11 cellular contexts compared by ENCODE assay signal in the genomic region with DNA sequence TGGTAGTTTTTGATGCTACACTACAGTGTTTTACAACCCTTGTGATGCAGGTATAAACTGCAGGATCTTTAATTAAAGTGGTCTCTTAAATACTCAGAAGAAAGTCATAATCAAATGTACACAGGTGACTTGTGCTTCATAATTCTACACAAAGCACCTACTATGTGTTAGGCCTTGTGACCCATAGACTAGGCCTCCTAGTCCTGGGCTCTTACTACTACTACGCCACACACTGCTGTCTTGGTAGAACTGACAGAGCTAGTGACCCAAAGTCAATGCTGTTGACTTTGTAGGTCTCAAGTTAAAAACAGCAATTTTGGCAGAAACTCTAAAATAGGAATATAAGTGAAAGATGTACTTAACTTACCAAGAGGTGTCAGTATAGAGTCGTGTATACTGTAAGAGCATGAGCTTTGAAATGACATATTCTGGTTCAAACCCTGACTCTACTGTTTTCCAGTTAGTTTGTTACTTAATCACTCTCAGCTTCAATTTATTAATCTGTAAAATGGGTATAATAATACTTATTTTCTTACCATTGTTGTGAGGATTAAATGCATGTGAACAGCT. TPM values are rescaled to one million over a fixed set of nuclear protein-coding genes. Genes with fewer than 3 reads are reported as not detected.
DNase-seq lines count a peak whose midpoint lies in the region; ATAC-seq and TF ChIP-seq lines count a peak whose summit lies in the region.
"Had no signal": no experiment of that assay in that cellular context is flagged by ENCODE, and none has a peak within 500 bp of the region (broad histone marks: within the 10 kb centered on the region; RNA-seq: fewer than 3 reads in every experiment).

No MANE protein-coding gene starts in this region.

- no peak overlapping the region for H3K4me2 ChIP-seq in H9 (ENCODE audit: insufficient read depth, insufficient read length, low read length)

- no peak overlapping the region for H3K27ac ChIP-seq in AG04450 (ENCODE audit: low read depth, low read length)
- H3K27ac ChIP-seq in H9 (ENCODE audit: insufficient read length, low read depth, low read length), result no peak overlapping the region

- POLR2A ChIA-PET in AG04450 (lab: Yijun Ruan, JAX), result no interaction called here

- H3K36me3 Mint-ChIP-seq in H9 (ENCODE audit: insufficient read depth in 1 of 3, low read depth in 3 of 3), result no peaks in the 10 kb centered on the region

- no peak overlapping the region for H2BK5ac ChIP-seq in H9 (ENCODE audit: insufficient read length, low read length)

- no peaks in the 10 kb centered on the region for H3K79me2 ChIP-seq in H9 (ENCODE audit: insufficient read depth, low read length)

- peaks cover 7 to 9% of the 10 kb centered on the region in 2 experiments for H3K4me1 Mint-ChIP-seq in H9

- H4K20me1 ChIP-seq in H9 (ENCODE audit: control insufficient read depth, insufficient read depth, insufficient read length), result no peaks in the 10 kb centered on the region

- H3K9me3 ChIP-seq in AG04450 (ENCODE audit: control insufficient read depth, insufficient read depth, low read length), result no peaks in the 10 kb centered on the region
- no peaks in the 10 kb centered on the region for H3K9me3 ChIP-seq in H9 (ENCODE audit: control insufficient read depth, low read depth, low read length)

- peaks cover 5% of the 10 kb centered on the region for H3K27me3 ChIP-seq in AG04450 (ENCODE audit: control insufficient read depth, insufficient read depth, low read length)
- H3K27me3 ChIP-seq in H9 (ENCODE audit: insufficient read depth, low read length), result no peaks in the 10 kb centered on the region

- no peaks in the 10 kb centered on the region for H3K27me3 Mint-ChIP-seq in H9 (ENCODE audit: low read depth)

- no peaks in the 10 kb centered on the region for H3K79me1 ChIP-seq in H9 (ENCODE audit: insufficient read depth, low read depth, low read length, poor library complexity, severe bottlenecking)

- H3K18ac ChIP-seq in H9 (ENCODE audit: insufficient read length, low read depth, low read length), result no peak overlapping the region

- no peaks in the 10 kb centered on the region for H3K9me3 Mint-ChIP-seq in H9
- H3K9me3 Mint-ChIP-seq: activated T-cell treated with anti-CD3 and anti-CD28 coated beads, Interleukin-2, amount 50 U/mL, for 4 hours had no signal

- CTCF ChIA-PET in AG04450 (lab: Charles Lee), result interaction anchor here (0.5 to 1.5 kb wide), 7 partner anchors 13 to 799 kb away, joined by 3 to 11 read pairs (median 3); no protein-coding TSS in a partner anchor

- H2AFZ ChIP-seq in H9 (ENCODE audit: low read length), result no peak overlapping the region

- no peak overlapping the region for H3K56ac ChIP-seq in H9 (ENCODE audit: insufficient read length, low read depth, low read length)

- no peak overlapping the region for H3K9ac ChIP-seq in H9 (ENCODE audit: extremely low read depth, insufficient read length, low read length)

- H2BK12ac ChIP-seq in H9 (ENCODE audit: insufficient read length, low read depth, low read length), result no peak overlapping the region

- TF ChIP-seq CTCF in AG04450 (IDR thresholded peaks at IDR 0.05; ENCODE audit: low read depth, low read length) (0 out of 2 replicates have a peak, but pooled peaks have one; percentile 7), H9 (conservative IDR thresholded peaks at IDR 0.05) (peak; percentile 58), fibroblast of mammary gland (conservative IDR thresholded peaks at IDR 0.05; ENCODE audit: control insufficient read depth, insufficient read depth, low read depth, low read length) (peak; percentile 19)

- no peak overlapping the region for H4K5ac ChIP-seq in H9 (ENCODE audit: insufficient read length, low read depth, low read length)

- H3K4me1 ChIP-seq in H9 (ENCODE audit: insufficient read depth, low read length), result no peaks in the 10 kb centered on the region

- H4K91ac ChIP-seq in H9 (ENCODE audit: insufficient read length, low read depth, low read length), result no peak overlapping the region

- no peak overlapping the region for H3K14ac ChIP-seq in H9 (ENCODE audit: insufficient read depth, low read length)

- H3K4me3 ChIP-seq in AG04450 (ENCODE audit: low read depth, low read length), result no peak overlapping the region
- H3K4me3 ChIP-seq in fibroblast of mammary gland (ENCODE audit: control insufficient read depth, low read depth, low read length), result no peak overlapping the region

- H2BK120ac ChIP-seq in H9 (ENCODE audit: low read depth, low read length, poor library complexity, severe bottlenecking), result no peak overlapping the region

- H3T11ph ChIP-seq in H9 (ENCODE audit: low read length), result no peak overlapping the region

- no peak overlapping the region for H2AK5ac ChIP-seq in H9 (ENCODE audit: insufficient read length, low read length)

- H2BK15ac ChIP-seq in H9 (ENCODE audit: low read depth, low read length), result no peak overlapping the region

- DNase-seq in AG04450 (ENCODE audit: low read depth, low spot score), result no peak
- no peak for DNase-seq in H9
- peak; percentile 38 for DNase-seq in RPMI7951 (ENCODE audit: low read depth)
- peak; percentile 43 for DNase-seq in fibroblast of mammary gland (ENCODE audit: low read depth)
- DNase-seq in COLO829 (ENCODE audit: low spot score), result no peak
- no peak for DNase-seq in NCI-H82 (lab: John Stamatoyannopoulos, UW)
- no peak for DNase-seq in DMS79 (lab: John Stamatoyannopoulos, UW)
- DNase-seq: activated T-cell treated with anti-CD3 and anti-CD28 coated beads, Interleukin-2, amount 50 U/mL, for 4 hours; effector CD4-positive, alpha-beta T cell; posterior cingulate gyrus had no signal

- no peak overlapping the region for H3K4ac ChIP-seq in H9 (ENCODE audit: low read depth, low read length)

- H4K8ac ChIP-seq in H9 (replicated peaks; ENCODE audit: insufficient read length, low read depth, low read length), result no peak overlapping the region

- no peak overlapping the region for H3K27ac Mint-ChIP-seq in H9

- no peak for ATAC-seq in GM21390 (IDR thresholded peaks at IDR 0.05; ENCODE audit: unreplicated experiment)
- ATAC-seq: activated T-cell treated with anti-CD3 and anti-CD28 coated beads, Interleukin-2, amount 50 U/mL, for 4 hours had no signal

- no peak overlapping the region for H3K23ac ChIP-seq in H9 (ENCODE audit: insufficient read length, low read depth, low read length)

- WGBS in H9 (ENCODE audit: extremely low coverage, insufficient read length, low lambda C conversion rate), result no CpG with 5 or more reads among the region's 2 CpGs

- no peaks in the 10 kb centered on the region for H3K23me2 ChIP-seq in H9 (ENCODE audit: insufficient read length, low read depth, low read length, poor library complexity, severe bottlenecking)

- no peak overlapping the region for H3K4me3 Mint-ChIP-seq in H9
- H3K4me3 Mint-ChIP-seq: activated T-cell treated with anti-CD3 and anti-CD28 coated beads, Interleukin-2, amount 50 U/mL, for 4 hours had no signal

- no peak overlapping the region for H2BK20ac ChIP-seq in H9 (ENCODE audit: low read depth, low read length, poor library complexity, severe bottlenecking)

RNA-seq across cellular contexts. Expression of a gene that starts 48.6 kb away (rescaled TPM):
- 115 and 138 TPM in 2 replicates for polyA plus RNA-seq in AG04450 (2011; rRNA removed)
- polyA minus RNA-seq in AG04450 (2011; rRNA and poly(A)+ RNA removed), result 55.6 and 56.1 TPM in 2 replicates
- 64.9 and 66.2 TPM in 2 replicates for total RNA-seq in H9 (2021)
- total RNA-seq in RPMI7951 (2014; rRNA removed; shearing (Covaris generic)), result 86.1 and 92.4 TPM in 2 replicates

Comparison
In these comparisons a context has a peak if more than half of its experiments do, and no peak if none do; other contexts are left out.
1. DNase-seq: peak in RPMI7951 (single experiment) and fibroblast of mammary gland (single experiment); none in AG04450 (single experiment), H9 (single experiment), COLO829 (single experiment), NCI-H82 (single experiment) and DMS79 (single experiment).
2. CTCF ChIP-seq: peak in every context shown above with its lines; median percentile 58 in H9; 19 in fibroblast of mammary gland; 7 in AG04450.